8 cellular contexts compared by ENCODE assay signal in the genomic region with DNA sequence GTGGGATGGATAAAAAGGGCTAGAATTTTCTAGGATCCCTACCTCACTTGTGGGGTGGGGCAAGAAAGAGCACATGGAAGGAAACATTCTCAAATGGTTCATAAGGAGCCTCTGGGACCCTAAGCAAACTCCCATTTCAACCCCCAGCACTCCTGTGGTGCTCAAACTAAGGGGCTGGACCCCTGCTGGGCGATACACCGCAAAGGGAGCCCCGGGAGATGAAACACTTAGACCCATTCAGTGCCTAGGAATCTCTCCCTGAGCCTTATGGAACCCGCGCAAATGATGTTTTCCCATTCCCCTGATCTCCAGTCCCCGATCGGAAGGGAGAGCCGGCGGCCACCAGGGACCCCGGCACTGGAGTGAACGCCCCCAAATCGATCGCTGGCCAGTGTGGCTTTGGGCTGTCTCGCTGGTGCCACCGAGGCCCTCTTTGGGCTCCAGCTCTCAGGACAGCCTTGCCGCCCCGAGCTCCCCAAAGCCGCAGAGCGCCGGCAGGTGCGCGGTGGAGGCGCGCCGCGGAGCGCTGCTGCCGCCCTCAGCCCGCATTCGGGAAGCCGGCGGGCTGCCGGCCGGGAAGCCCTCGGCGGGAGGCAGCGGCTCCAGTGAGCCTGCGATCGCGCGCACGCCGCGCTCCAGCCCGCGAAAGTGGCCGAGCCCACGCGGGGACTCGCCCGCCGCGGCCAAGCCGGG. TPM values are rescaled to one million over a fixed set of nuclear protein-coding genes. Genes with fewer than 3 reads are reported as not detected.
DNase-seq lines count a peak whose midpoint lies in the region; ATAC-seq and TF ChIP-seq lines count a peak whose summit lies in the region.

No MANE protein-coding gene starts in this region.

- 0% methylated on average over 3 of the region's 54 CpGs; no CpG with 5 or more reads in 1 of the 2 donors for WGBS in gastroesophageal sphincter (ENCODE audit: low coverage in 1 of 2), 2 donors

- H3K27me3 Mint-ChIP-seq in WTC11 (ENCODE audit: low read depth) (peaks cover 53% of the 10 kb centered on the region), osteocyte (ENCODE audit: unreplicated experiment) (no peaks in the 10 kb centered on the region)

- peaks cover 0 to 73% (median 25%) of the 10 kb centered on the region in 3 donors for H3K4me1 ChIP-seq in gastroesophageal sphincter

- peak; percentile 18 for ATAC-seq in WTC11
- ATAC-seq in gastroesophageal sphincter: peak; percentile 32
- no peak for ATAC-seq in GM18511 (IDR thresholded peaks at IDR 0.05; ENCODE audit: unreplicated experiment)

- intact Hi-C loops in posterior vena cava (cut with DNase I): loop anchor here in 1 of 2 donors (5.0 to 10.0 kb wide), 3 partner anchors 111 to 1992 kb away; a partner anchor contains a TSS

- H3K4me1 Mint-ChIP-seq in WTC11: peaks cover 35% of the 10 kb centered on the region
- H3K4me1 Mint-ChIP-seq in osteocyte (ENCODE audit: unreplicated experiment): peaks cover 50% of the 10 kb centered on the region

- no peak for TF ChIP-seq POLR2A in gastroesophageal sphincter (IDR thresholded peaks at IDR 0.05)

- H3K36me3 ChIP-seq in gastroesophageal sphincter: no peaks in the 10 kb centered on the region

- POLR2A ChIA-PET in WTC11 (lab: Charles Lee): no interaction called here

- TF ChIP-seq CTCF in WTC11 (IDR thresholded peaks at IDR 0.05): no peak
- peak in 3 of 4 experiments; percentile 27 to 47 (median 35) for TF ChIP-seq CTCF in gastroesophageal sphincter (IDR thresholded peaks at IDR 0.05)
- TF ChIP-seq CTCF in osteocyte (IDR thresholded peaks at IDR 0.05): peak; percentile 36

- H3K4me3 Mint-ChIP-seq in WTC11: peak overlapping the region; percentile 74
- H3K4me3 Mint-ChIP-seq in osteocyte (ENCODE audit: unreplicated experiment): peak overlapping the region; percentile 83

- no peaks in the 10 kb centered on the region for H3K9me3 Mint-ChIP-seq in WTC11
- no peaks in the 10 kb centered on the region for H3K9me3 Mint-ChIP-seq in osteocyte (ENCODE audit: unreplicated experiment)

- CTCF ChIA-PET in WTC11 (lab: Charles Lee): interaction anchor here (0.5 to 5.5 kb wide), 10 partner anchors 9 to 245 kb away, joined by 3 to 78 read pairs (median 4); no protein-coding TSS in a partner anchor

- TF ChIP-seq EP300 in gastroesophageal sphincter (IDR thresholded peaks at IDR 0.05): no peak

- DNase-seq in 8988T (peak; percentile 54), GM03348 (ENCODE audit: low spot score) (peak; percentile 56), WTC11 (ENCODE audit: low spot score) (peak; percentile 42), osteocyte (ENCODE audit: extremely low spot score, unreplicated experiment) (no peak), posterior vena cava (ENCODE audit: low spot score) (no peak), NCI-H526 treated with DMSO at 0.1 percent for 48 hours (lab: John Stamatoyannopoulos, UW) (no peak)

- H3K27me3 ChIP-seq in gastroesophageal sphincter: no peaks in the 10 kb centered on the region

- peak overlapping the region; percentile 80 to 91 (median 90) for H3K27ac ChIP-seq in gastroesophageal sphincter

- H3K4me3 ChIP-seq in gastroesophageal sphincter: peak overlapping the region; percentile 73 to 85

- H3K36me3 Mint-ChIP-seq in WTC11 (no peaks in the 10 kb centered on the region), osteocyte (ENCODE audit: unreplicated experiment) (no peaks in the 10 kb centered on the region)

- no peaks in the 10 kb centered on the region for H3K9me3 ChIP-seq in gastroesophageal sphincter

- no peak overlapping the region for H3K27ac Mint-ChIP-seq in WTC11
- no peak overlapping the region for H3K27ac Mint-ChIP-seq in osteocyte (ENCODE audit: unreplicated experiment)

TF ChIP-seq in WTC11, 78 proteins besides CTCF, POLR2A, EP300 and RAD21:
- TF ChIP-seq KAT7 (CRISPR knock-in tag; IDR thresholded peaks at IDR 0.05; ENCODE audit: borderline replicate concordance) (0 out of 2 replicates have a peak, but pooled peaks have one; percentile 4), FOXK1 (CRISPR knock-in tag; IDR thresholded peaks at IDR 0.05) (no peak)

RNA-seq across cellular contexts. Expression of a gene that starts 1.2 kb away (rescaled TPM):
- total RNA-seq in WTC11 (2021) (2.4 to 4.2 TPM (median 3.5 TPM) in 3 replicates), gastroesophageal sphincter (10 to 100 TPM; 12.5 to 38.3 (median 32.0) TPM), osteocyte (19.5 and 20.5 TPM in 2 replicates), posterior vena cava (10 to 100 TPM; 23.4 to 40.6 TPM)

Comparison
In these comparisons a context has a peak if more than half of its experiments do, and no peak if none do; other contexts are left out.
1. DNase-seq: peak in 8988T (single experiment), GM03348 (single experiment) and WTC11 (single experiment); none in osteocyte (single experiment), posterior vena cava (single experiment) and NCI-H526 treated with DMSO at 0.1 percent for 48 hours (single experiment).